11 cellular contexts compared by ENCODE assay signal in the genomic region with DNA sequence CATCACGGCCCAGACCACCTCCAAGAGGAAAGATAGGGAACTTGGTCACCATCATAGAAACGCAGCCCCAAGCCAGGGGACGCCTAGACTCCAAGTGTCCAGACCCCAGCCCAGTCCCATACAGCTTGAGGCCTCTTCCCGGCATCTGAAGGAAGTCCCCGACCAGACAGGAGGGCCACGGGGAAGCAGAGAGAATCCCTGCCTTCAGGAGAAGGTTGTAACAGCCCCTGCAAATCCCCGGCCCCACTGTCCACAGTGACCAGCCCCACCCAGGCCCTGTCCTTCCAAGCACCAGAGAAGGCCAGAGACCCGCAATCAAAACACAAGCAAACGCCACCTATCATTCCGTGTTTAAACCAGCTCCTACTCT. TPM values are rescaled to one million over a fixed set of nuclear protein-coding genes. Genes with fewer than 3 reads are reported as not detected.
A peak's percentile ranks its signal among the peaks of the same experiment; 100 is the strongest.
DNase-seq lines count a peak whose midpoint lies in the region; ATAC-seq and TF ChIP-seq lines count a peak whose summit lies in the region.
"Had no signal": no experiment of that assay in that cellular context is flagged by ENCODE, and none has a peak within 500 bp of the region (broad histone marks: within the 10 kb centered on the region; RNA-seq: fewer than 3 reads in every experiment).

No MANE protein-coding gene starts in this region.

- H3K9ac ChIP-seq in PC-3 (ENCODE audit: low read length): peak overlapping the region; percentile 87

- H3K9me2 ChIP-seq in PC-3 (replicated peaks; ENCODE audit: low read length): no peaks in the 10 kb centered on the region

- no peaks in the 10 kb centered on the region for H3K9me3 ChIP-seq in PC-3 (ENCODE audit: low read length)
- H3K9me3 ChIP-seq: breast epithelium, ovary had no signal

- H4K20me1 ChIP-seq in PC-3 (ENCODE audit: low read length): 0 out of 2 replicates have a peak, but pooled peaks cover 3% of the 10 kb centered on the region

- no peak overlapping the region for H2AFZ ChIP-seq in PC-3 (ENCODE audit: low read length)

- peak overlapping the region; percentile 96 for H3K4me2 ChIP-seq in PC-3 (ENCODE audit: low read length)

- no peaks in the 10 kb centered on the region; the same call in 1 of the 2 replicates for H3K36me3 ChIP-seq in PC-3 (ENCODE audit: low read depth, low read length)
- H3K36me3 ChIP-seq: breast epithelium, ovary had no signal

- CTCF ChIA-PET in PC-3 (lab: Charles Lee): no interaction called here

- H3F3A ChIP-seq in PC-3 (ENCODE audit: low read length, unreplicated experiment): no peaks in the 10 kb centered on the region

- BruUV-seq in PC-3 (replicated peaks; lab: Mats Ljungman, UMichigan): no TSS peak

- peaks cover 17% of the 10 kb centered on the region; the same call in 1 of the 2 replicates for H3K4me1 ChIP-seq in PC-3 (ENCODE audit: insufficient read depth, low read length)

- H3K27ac ChIP-seq in PC-3 (ENCODE audit: low read length): no peak overlapping the region
- H3K27ac ChIP-seq in dorsolateral prefrontal cortex: peak overlapping the region in 11 of 59 donors; percentile 1 to 82 (median 61)
- H3K27ac ChIP-seq: breast epithelium, ovary had no signal

- ATAC-seq in PC-3: no peak
- no peak for ATAC-seq in GM19463 (IDR thresholded peaks at IDR 0.05; ENCODE audit: unreplicated experiment)
- no peak for ATAC-seq in GM18861 (IDR thresholded peaks at IDR 0.05; ENCODE audit: unreplicated experiment)

- H3K4me3 ChIP-seq in GM12864 (ENCODE audit: low read depth, low read length) (peak overlapping the region; percentile 69), PC-3 (ENCODE audit: low read length) (peak overlapping the region; percentile 72), dorsolateral prefrontal cortex (peak overlapping the region in 5 of 59 donors; percentile 65 to 74 (median 70))
- H3K4me3 ChIP-seq: ovary had no signal

- TF ChIP-seq CTCF in GM12864 (IDR thresholded peaks at IDR 0.05; ENCODE audit: low read depth, low read length, missing control alignments): no peak
- no peak for TF ChIP-seq CTCF in PC-3 (conservative IDR thresholded peaks at IDR 0.05; ENCODE audit: low read depth, low read length)
- no peak for TF ChIP-seq CTCF in dorsolateral prefrontal cortex (IDR thresholded peaks at IDR 0.05 in 54 of 56, conservative IDR thresholded peaks at IDR 0.05 in 2 of 56; ENCODE audit: low read depth in 1 of 56, partially characterized antibody in 56 of 56)

- no peaks in the 10 kb centered on the region for H3K27me3 ChIP-seq in PC-3 (ENCODE audit: low read length)
- no peaks in the 10 kb centered on the region for H3K27me3 ChIP-seq in dorsolateral prefrontal cortex
- H3K27me3 ChIP-seq: breast epithelium, ovary had no signal

- DNase-seq in GM12864 (ENCODE audit: low read depth) (no peak), PC-3 (no peak), dorsolateral prefrontal cortex (peak in 6 of 10 donors; percentile 8 to 29 (median 24)), posterior vena cava (ENCODE audit: low spot score) (peak; percentile 67), SW 1271 (lab: John Stamatoyannopoulos, UW) (no peak)
- DNase-seq: hippocampal formation, NCI-H2171 treated with DMSO at 0.1 percent for 48 hours had no signal

- POLR2A ChIA-PET in PC-3 (lab: Charles Lee; ENCODE audit: unreplicated experiment): no interaction called here

- intact Hi-C loops in PC-3 (cut with micrococcal nuclease): no loop called here
- intact Hi-C loops in dorsolateral prefrontal cortex (cut with DNase I): no loop called here
- intact Hi-C loops in posterior vena cava (cut with DNase I): no loop called here

- H3K79me2 ChIP-seq in PC-3 (ENCODE audit: low read length): peaks cover 45% of the 10 kb centered on the region

RNA-seq across cellular contexts. Expression of a gene that starts 1.7 kb away (rescaled TPM):
- total RNA-seq in PC-3 (2014; rRNA removed) (54.2 and 66.6 TPM in 2 replicates), dorsolateral prefrontal cortex (10 to 100 TPM; 13.2 to 83.6 (median 28.1) TPM), posterior vena cava (1 to 10 TPM; 4.5 to 6.5 TPM)

Comparison
In these comparisons a context has a peak if more than half of its experiments do, and no peak if none do; other contexts are left out.
1. DNase-seq: peak in dorsolateral prefrontal cortex (6 of 10) and posterior vena cava (single experiment); none in GM12864 (single experiment), PC-3 (single experiment) and SW 1271 (0 of 2).